In the genomic region with DNA sequence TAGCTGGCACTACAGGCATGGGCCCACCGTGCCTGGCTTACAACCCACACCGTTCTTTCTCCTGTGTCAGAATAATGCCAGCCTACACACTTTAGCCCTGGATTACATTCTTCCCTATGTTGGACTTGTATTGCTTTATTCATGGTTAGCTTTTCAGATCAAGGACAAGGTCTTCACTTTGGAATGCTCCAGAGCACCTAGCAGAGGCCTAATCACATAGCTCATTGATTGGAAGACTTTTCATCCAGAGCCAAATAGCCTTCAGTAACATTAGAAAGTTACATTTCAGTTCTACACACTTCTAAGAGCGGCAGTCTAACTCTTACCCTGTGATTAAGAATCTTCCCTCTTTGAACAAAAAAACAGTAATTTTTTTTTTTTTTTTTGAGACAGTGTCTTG, we compare ENCODE assay signal across 29 cellular contexts.
"Had no signal": no experiment of that assay in that cellular context is flagged by ENCODE, and none has a peak within 500 bp of the region (broad histone marks: within the 10 kb centered on the region; RNA-seq: fewer than 3 reads in every experiment).

No MANE protein-coding gene starts in this region.

- H3K4me1 Mint-ChIP-seq: endodermal cell had no signal

- H3K4me3 Mint-ChIP-seq: dendritic cell treated with granulocyte-macrophage colony-stimulating factor and Interleukin-4, amounts not matched to agents 40 ng/mL and 50 ng/mL, for 4 days; effector memory CD8-positive, alpha-beta T cell; endodermal cell had no signal

- ATAC-seq: effector memory CD8-positive, alpha-beta T cell; esophagus mucosa; foreskin keratinocyte; gastrocnemius medialis; gastroesophageal sphincter; heart left ventricle; heart right ventricle had no signal

- H3K4me1 ChIP-seq: colonic mucosa, esophagus muscularis mucosa, esophagus squamous epithelium, foreskin keratinocyte, gastrocnemius medialis, gastroesophageal sphincter, heart left ventricle, heart right ventricle had no signal

- H3K9me3 ChIP-seq: colonic mucosa, esophagus muscularis mucosa, esophagus squamous epithelium, gastrocnemius medialis, gastroesophageal sphincter, heart left ventricle, heart right ventricle had no signal

- H3K27me3 ChIP-seq: colonic mucosa, dorsolateral prefrontal cortex, esophagus muscularis mucosa, esophagus squamous epithelium, foreskin keratinocyte, gastrocnemius medialis, heart left ventricle, heart right ventricle had no signal

- H3K27ac Mint-ChIP-seq: dendritic cell treated with granulocyte-macrophage colony-stimulating factor and Interleukin-4, amounts not matched to agents 40 ng/mL and 50 ng/mL, for 4 days; effector memory CD8-positive, alpha-beta T cell; endodermal cell had no signal

- DNase-seq: colonic mucosa; cortex of kidney; dermis blood vessel endothelial cell; dorsolateral prefrontal cortex; effector CD4-positive, alpha-beta T cell; effector CD8-positive, alpha-beta T cell; effector memory CD4-positive, alpha-beta T cell; effector memory CD8-positive, alpha-beta T cell; endodermal cell; erythroblast; esophagus squamous epithelium; foreskin fibroblast; foreskin keratinocyte; foreskin melanocyte; gastrocnemius medialis; glutamatergic neuron; head of caudate nucleus; heart left ventricle; heart right ventricle had no signal

- H3K27me3 Mint-ChIP-seq: effector memory CD8-positive, alpha-beta T cell had no signal

- H3K9me3 Mint-ChIP-seq: dendritic cell treated with granulocyte-macrophage colony-stimulating factor and Interleukin-4, amounts not matched to agents 40 ng/mL and 50 ng/mL, for 4 days; effector memory CD8-positive, alpha-beta T cell; endodermal cell had no signal

- FAIRE-seq: colon, endometrium, endothelial cell of umbilical vein, frontal cortex had no signal

- H3K27ac ChIP-seq: colonic mucosa, coronary artery, dorsolateral prefrontal cortex, epithelial cell of prostate, esophagus muscularis mucosa, esophagus squamous epithelium, foreskin keratinocyte, gastrocnemius medialis, gastroesophageal sphincter, heart left ventricle, heart right ventricle had no signal

- H3K4me3 ChIP-seq: colonic mucosa, coronary artery, dorsolateral prefrontal cortex, esophagus muscularis mucosa, esophagus squamous epithelium, gastrocnemius medialis, gastroesophageal sphincter, heart left ventricle, heart right ventricle had no signal

- H3K36me3 ChIP-seq: colonic mucosa, esophagus muscularis mucosa, esophagus squamous epithelium, gastrocnemius medialis, gastroesophageal sphincter, heart left ventricle, heart right ventricle had no signal
